ENCODE assay signal across 11 cellular contexts in the genomic region with DNA sequence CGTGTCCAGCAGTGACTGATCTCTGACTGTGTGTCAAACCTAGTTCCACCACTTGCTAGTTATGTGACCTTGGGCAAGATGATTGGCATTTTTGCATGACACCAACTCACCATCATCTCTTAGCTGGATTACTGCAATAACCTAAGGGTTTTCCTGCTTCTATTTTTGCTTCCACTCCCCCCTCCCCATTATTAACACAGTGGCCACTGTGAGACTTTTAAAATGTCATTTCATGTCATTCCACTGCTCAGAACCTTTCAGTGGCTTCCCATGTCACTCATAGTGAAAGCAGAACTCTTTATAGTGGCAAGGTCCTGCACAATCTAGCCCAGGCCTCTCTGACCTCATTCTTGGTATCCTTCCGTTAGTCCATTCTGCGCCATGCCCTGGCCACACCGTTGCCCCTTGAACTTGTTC. TPM values are rescaled to one million over a fixed set of nuclear protein-coding genes. Genes with fewer than 3 reads are reported as not detected.
DNase-seq lines count a peak whose midpoint lies in the region; ATAC-seq and TF ChIP-seq lines count a peak whose summit lies in the region.
"Had no signal": no experiment of that assay in that cellular context is flagged by ENCODE, and none has a peak within 500 bp of the region (broad histone marks: within the 10 kb centered on the region; RNA-seq: fewer than 3 reads in every experiment).

No MANE protein-coding gene starts in this region.

- H3K27ac ChIP-seq in right cardiac atrium (ENCODE audit: low read length) (no peak overlapping the region), upper lobe of right lung (no peak overlapping the region)

- H3K9me3 ChIP-seq in right cardiac atrium (ENCODE audit: control insufficient read depth, low read length) (no peaks in the 10 kb centered on the region), upper lobe of right lung (no peaks in the 10 kb centered on the region)

- peak in 1 of 3 donors; percentile 42 for DNase-seq in right cardiac atrium
- DNase-seq in Right ventricle myocardium inferior (ENCODE audit: missing footprints), result no peak
- no peak for DNase-seq in upper lobe of right lung
- DNase-seq in NCI-H1417 treated with DMSO at 0.1 percent for 48 hours (lab: John Stamatoyannopoulos, UW), result no peak
- no peak for DNase-seq in SHP77 treated with DMSO at 0.1 percent for 48 hours (lab: John Stamatoyannopoulos, UW)
- no peak for DNase-seq in activated naive CD4-positive, alpha-beta T cell treated with anti-CD3 and anti-CD28 coated beads, Interleukin-2, amount 50 U/mL, for 16 hours
- DNase-seq: activated T-cell treated with anti-CD3 and anti-CD28 coated beads, Interleukin-2, amount 50 U/mL, for 1 hour; mammary epithelial cell; NCI-H510A treated with DMSO at 0.1 percent for 48 hours had no signal

- H3K36me3 ChIP-seq in upper lobe of right lung, result no peaks in the 10 kb centered on the region

- intact Hi-C loops in right cardiac atrium (cut with DNase I), result no loop called here
- intact Hi-C loops in Right ventricle myocardium inferior (cut with DNase I), result no loop called here
- intact Hi-C loops in upper lobe of right lung (cut with DNase I), result no loop called here

- TF ChIP-seq CTCF in upper lobe of right lung (IDR thresholded peaks at IDR 0.05), result no peak

- no peaks in the 10 kb centered on the region for H3K4me1 ChIP-seq in right cardiac atrium (ENCODE audit: control insufficient read depth, insufficient read depth, low read length)
- no peaks in the 10 kb centered on the region for H3K4me1 ChIP-seq in upper lobe of right lung

- no peak overlapping the region for H3K4me3 ChIP-seq in right cardiac atrium (ENCODE audit: low read length)
- no peak overlapping the region for H3K4me3 ChIP-seq in upper lobe of right lung

- ATAC-seq in right cardiac atrium (peak; percentile 37 to 57), Right ventricle myocardium inferior (no peak), GM21825 (IDR thresholded peaks at IDR 0.05; ENCODE audit: unreplicated experiment) (peak; percentile 86), HG03457 (IDR thresholded peaks at IDR 0.05; ENCODE audit: unreplicated experiment) (peak; percentile 93), upper lobe of right lung (peak; percentile 90)

- H3K27me3 ChIP-seq in right cardiac atrium (ENCODE audit: control insufficient read depth, insufficient read depth) (no peaks in the 10 kb centered on the region), upper lobe of right lung (no peaks in the 10 kb centered on the region)

- 77% methylated on average over 4 of the region's 4 CpGs for WGBS in right cardiac atrium

RNA-seq across cellular contexts. Expression of gene TNIP3, which starts 4.8 kb away (rescaled TPM):
- total RNA-seq in right cardiac atrium, result not detected
- not detected for polyA plus RNA-seq in right cardiac atrium
- total RNA-seq in Right ventricle myocardium inferior, result not detected
- total RNA-seq in upper lobe of right lung, result 2.3 TPM
- total RNA-seq: mammary epithelial cell had no signal
